In the genomic region with DNA sequence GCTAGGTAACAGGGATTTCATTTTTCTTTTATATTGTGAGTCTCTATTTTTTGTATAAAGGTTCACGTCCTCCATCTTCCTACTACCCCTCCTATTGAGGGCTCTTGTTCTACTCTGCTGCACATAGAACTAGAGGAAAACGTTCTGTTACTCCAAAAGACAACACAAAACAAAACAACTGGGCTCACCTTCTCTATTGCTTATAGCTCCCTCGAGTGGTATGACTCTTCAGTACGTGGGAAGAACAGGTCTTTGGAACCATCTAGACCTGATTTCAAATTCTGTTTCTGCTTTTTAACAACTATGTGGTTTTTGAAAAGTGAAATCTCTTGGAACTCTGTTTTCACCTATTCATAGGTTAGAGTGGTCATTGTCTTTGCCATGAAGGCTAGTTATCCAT, we compare ENCODE assay signal across 31 cellular contexts.
DNase-seq lines count a peak whose midpoint lies in the region; ATAC-seq and TF ChIP-seq lines count a peak whose summit lies in the region.
"Had no signal": no experiment of that assay in that cellular context is flagged by ENCODE, and none has a peak within 500 bp of the region (broad histone marks: within the 10 kb centered on the region; RNA-seq: fewer than 3 reads in every experiment).

No MANE protein-coding gene starts in this region.

- no peaks in the 10 kb centered on the region for H3K4me1 ChIP-seq in foreskin keratinocyte
- H3K4me1 ChIP-seq: ascending aorta, esophagus squamous epithelium, left lung, SJSA1, suprapubic skin had no signal

- H3K27me3 ChIP-seq in foreskin keratinocyte: no peaks in the 10 kb centered on the region
- H3K27me3 ChIP-seq: ascending aorta, esophagus squamous epithelium, hepatocyte, left lung, SJSA1, suprapubic skin had no signal

- no peak for ATAC-seq in foreskin keratinocyte
- ATAC-seq: activated CD8-positive, alpha-beta T cell treated with anti-CD3 and anti-CD28 coated beads for 36 hours; left lung had no signal

- TF ChIP-seq CTCF in C4-2B (conservative IDR thresholded peaks at IDR 0.05): 0 out of 2 replicates have a peak, but pooled peaks have one; percentile 6
- TF ChIP-seq CTCF in foreskin keratinocyte (conservative IDR thresholded peaks at IDR 0.05): peak; percentile 46

- DNase-seq in DMS53 (lab: John Stamatoyannopoulos, UW) (peak; percentile 10), DMS53 treated with DMSO at 0.1 percent for 48 hours (lab: John Stamatoyannopoulos, UW; ENCODE audit: unreplicated experiment) (no peak), NCI-H69 (lab: John Stamatoyannopoulos, UW) (peak; percentile 56), foreskin keratinocyte (no peak), NCI-H2227 (lab: John Stamatoyannopoulos, UW; ENCODE audit: unreplicated experiment) (no peak)
- no peak for DNase-seq in activated naive CD4-positive, alpha-beta T cell treated with Interleukin-2 at 50 U/mL for 16 hours
- no peak for DNase-seq in activated T-cell treated with anti-CD3 and anti-CD28 coated beads, Interleukin-2, amount 50 U/mL, for 1 hour
- DNase-seq: activated CD4-positive, alpha-beta T cell treated with anti-CD3 and anti-CD28 coated beads for 1 hour; activated CD8-positive, alpha-beta T cell treated with anti-CD3 and anti-CD28 coated beads for 36 hours; activated effector memory CD4-positive, alpha-beta T cell treated with anti-CD3 and anti-CD28 coated beads, Interleukin-2, amount 50 U/mL, for 16 hours; activated naive CD8-positive, alpha-beta T cell treated with anti-CD3 and anti-CD28 coated beads, Interleukin-2, amount 10 ng/mL, durations not matched to agents 7 days and 5 days; activated T-cell treated with anti-CD3 and anti-CD28 coated beads for 4 hours; CD4-positive, alpha-beta memory T cell; central memory CD4-positive, alpha-beta T cell; DMS 273 treated with DMSO at 0.1 percent for 48 hours; esophagus squamous epithelium; GOT3; IMR-90; left lung; naive B cell; NCI-H1105; NCI-H2081 treated with DMSO at 0.1 percent for 48 hours; NCI-H510A treated with DMSO at 0.1 percent for 48 hours; nucleus accumbens; stimulated activated naive CD4-positive, alpha-beta T cell had no signal

- H3K27ac ChIP-seq in C4-2B (no peak overlapping the region), foreskin keratinocyte (no peak overlapping the region)
- H3K27ac ChIP-seq: 22Rv1, ascending aorta, esophagus squamous epithelium, hepatocyte, left lung, SJSA1, suprapubic skin had no signal

Comparison
In these comparisons a context has a peak if more than half of its experiments do, and no peak if none do; other contexts are left out.
1. DNase-seq: peak in DMS53 (single experiment) and NCI-H69 (single experiment); none in DMS53 treated with DMSO at 0.1 percent for 48 hours (single experiment), foreskin keratinocyte (0 of 2), activated naive CD4-positive, alpha-beta T cell treated with Interleukin-2 at 50 U/mL for 16 hours (single experiment), NCI-H2227 (single experiment) and activated T-cell treated with anti-CD3 and anti-CD28 coated beads, Interleukin-2, amount 50 U/mL, for 1 hour (single experiment).